Comparison of ENCODE assay signal across 8 cellular contexts in the genomic region with DNA sequence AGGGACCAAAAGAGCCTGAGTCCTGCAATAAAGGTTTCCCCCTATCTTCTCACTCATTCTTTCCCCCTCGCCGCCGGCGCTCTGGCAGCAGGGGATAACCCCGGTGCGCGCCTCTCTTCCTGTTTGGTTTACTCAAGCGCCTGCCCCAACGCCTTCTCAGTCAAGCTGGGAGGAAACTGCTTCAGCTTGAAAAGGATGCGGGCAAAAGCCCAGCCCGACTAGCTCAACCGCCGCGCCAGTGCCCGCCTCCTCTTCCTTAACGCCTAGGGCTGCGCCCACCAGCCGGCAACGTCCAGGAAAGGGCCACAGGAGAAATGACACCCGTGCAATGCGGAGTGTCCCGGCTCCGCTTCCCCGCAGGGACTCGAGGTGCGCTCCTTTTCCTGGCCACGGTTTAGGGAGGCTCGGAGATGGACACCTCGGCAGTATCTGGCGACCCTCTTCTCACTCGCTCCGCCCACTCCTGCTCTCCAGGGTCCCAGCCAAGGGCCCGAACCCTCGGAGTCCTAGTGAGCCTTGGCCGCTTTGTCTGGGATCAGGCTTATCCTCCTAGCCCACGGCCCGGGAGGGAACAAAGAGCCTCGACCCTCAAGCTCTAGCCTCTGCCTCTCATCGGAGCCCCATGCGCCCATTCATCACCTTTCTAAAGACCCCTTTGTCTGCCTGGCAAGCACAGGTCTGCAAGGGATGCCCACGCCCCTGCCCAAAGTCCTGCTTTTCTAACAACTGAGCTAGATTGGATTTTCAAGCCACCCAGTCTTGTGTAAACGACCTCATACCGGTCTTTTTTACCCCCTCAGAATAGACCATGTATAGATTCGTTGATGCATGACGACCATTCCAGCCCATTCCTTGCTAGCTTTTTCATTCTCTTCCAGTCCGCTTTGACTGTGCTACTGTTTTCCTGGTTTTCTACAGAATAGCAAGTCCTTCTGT. TPM values are rescaled to one million over a fixed set of nuclear protein-coding genes. Genes with fewer than 3 reads are reported as not detected.
DNase-seq lines count a peak whose midpoint lies in the region; ATAC-seq and TF ChIP-seq lines count a peak whose summit lies in the region.

No MANE protein-coding gene starts in this region.

- no peak for TF ChIP-seq RAD21 in SK-N-SH (IDR thresholded peaks at IDR 0.05; ENCODE audit: low read length)

- CTCF ChIA-PET in SK-N-SH (lab: Yijun Ruan, JAX) = no interaction called here

- peaks cover 37% of the 10 kb centered on the region for H3K27me3 ChIP-seq in SK-N-SH (ENCODE audit: insufficient read depth)
- H3K27me3 ChIP-seq in hepatocyte = peaks cover 10% of the 10 kb centered on the region

- H3K79me2 ChIP-seq in SK-N-SH (ENCODE audit: insufficient read depth) (no peaks in the 10 kb centered on the region), hepatocyte (no peaks in the 10 kb centered on the region)

- no peak for TF ChIP-seq EP300 in SK-N-SH (IDR thresholded peaks at IDR 0.05; ENCODE audit: borderline replicate concordance in 1 of 2, low read depth in 1 of 2, low read length in 1 of 2)

- peaks cover 42% of the 10 kb centered on the region for H3K4me1 Mint-ChIP-seq in activated naive CD8-positive, alpha-beta T cell treated with anti-CD3 and anti-CD28 coated beads for 36 hours

- H2AFZ ChIP-seq in SK-N-SH (ENCODE audit: low read depth) (peak overlapping the region; percentile 85), hepatocyte (peak overlapping the region; percentile 86)

- intact Hi-C loops in sciatic nerve (cut with DNase I) = no loop called here

- H3K36me3 ChIP-seq in SK-N-SH (replicated peaks in 1 of 2; ENCODE audit: control insufficient read depth in 1 of 2, insufficient read depth in 2 of 2, low read length in 1 of 2) (no peaks in the 10 kb centered on the region), hepatocyte (replicated peaks; ENCODE audit: insufficient read depth, low read depth) (no peaks in the 10 kb centered on the region)

- WGBS in SK-N-SH (ENCODE audit: low lambda C conversion rate) = 2% methylated on average over 33 of the region's 46 CpGs
- WGBS in hepatocyte (ENCODE audit: low lambda C conversion rate, missing lambda C conversion rate) = 3% methylated on average over 42 of the region's 46 CpGs

- H3K9me2 ChIP-seq in SK-N-SH = no peaks in the 10 kb centered on the region
- H3K9me2 ChIP-seq in hepatocyte (replicated peaks; ENCODE audit: insufficient read depth) = no peaks in the 10 kb centered on the region

- no peaks in the 10 kb centered on the region for H3K4me1 ChIP-seq in SK-N-SH (ENCODE audit: control insufficient read depth in 1 of 2, insufficient read depth in 2 of 2, low read depth in 1 of 2, low read length in 1 of 2)
- no peaks in the 10 kb centered on the region for H3K4me1 ChIP-seq in hepatocyte (ENCODE audit: insufficient read depth)

- H4K20me1 ChIP-seq in SK-N-SH (ENCODE audit: insufficient read depth) (no peaks in the 10 kb centered on the region), hepatocyte (ENCODE audit: insufficient read depth, poor library complexity, severe bottlenecking) (no peaks in the 10 kb centered on the region)

- no peaks in the 10 kb centered on the region for H3F3A ChIP-seq in SK-N-SH (replicated peaks; ENCODE audit: insufficient read depth)

- H3K27ac ChIP-seq in SK-N-SH (ENCODE audit: low read depth in 2 of 2, low read length in 1 of 2) (no peak overlapping the region), hepatocyte (peak overlapping the region; percentile 14)

- peak; percentile 91 for DNase-seq in DMS53 (lab: John Stamatoyannopoulos, UW)
- DNase-seq in Kasumi-1 (lab: John Stamatoyannopoulos, UW) = peak; percentile 98
- no peak for DNase-seq in SK-N-SH
- peak; percentile 93 for DNase-seq in activated naive CD8-positive, alpha-beta T cell treated with anti-CD3 and anti-CD28 coated beads for 36 hours
- DNase-seq in hepatocyte (ENCODE audit: low spot score) = peak; percentile 70
- DNase-seq in sciatic nerve (ENCODE audit: low spot score) = peak; percentile 84
- no peak for DNase-seq in cortex of kidney (lab: John Stamatoyannopoulos, UW)

- peak; percentile 38 for ATAC-seq in GM21529 (IDR thresholded peaks at IDR 0.05; ENCODE audit: unreplicated experiment)
- peak; percentile 66 for ATAC-seq in sciatic nerve

- POLR2A ChIA-PET in SK-N-SH (lab: Yijun Ruan, JAX) = no interaction called here

- H3K4me3 Mint-ChIP-seq in activated naive CD8-positive, alpha-beta T cell treated with anti-CD3 and anti-CD28 coated beads for 36 hours = peak overlapping the region; percentile 97

- TF ChIP-seq CTCF in SK-N-SH (IDR thresholded peaks at IDR 0.05) = no peak
- no peak for TF ChIP-seq CTCF in hepatocyte (IDR thresholded peaks at IDR 0.05; ENCODE audit: poor library complexity)

- H3K4me2 ChIP-seq in SK-N-SH (peak overlapping the region; percentile 81), hepatocyte (peak overlapping the region; percentile 93)

- no peaks in the 10 kb centered on the region for H3K27me3 Mint-ChIP-seq in activated naive CD8-positive, alpha-beta T cell treated with anti-CD3 and anti-CD28 coated beads for 36 hours

- peak overlapping the region; percentile 48 to 63 for H3K4me3 ChIP-seq in SK-N-SH (ENCODE audit: low read depth in 2 of 2, low read length in 1 of 2)
- peak overlapping the region; percentile 41 for H3K4me3 ChIP-seq in hepatocyte

- H3K9me3 Mint-ChIP-seq in activated naive CD8-positive, alpha-beta T cell treated with anti-CD3 and anti-CD28 coated beads for 36 hours = peaks cover 2% of the 10 kb centered on the region

- no peak overlapping the region for H3K9ac ChIP-seq in SK-N-SH

- H3K9me3 ChIP-seq in SK-N-SH = no peaks in the 10 kb centered on the region; the same call in 1 of the 2 replicates
- H3K9me3 ChIP-seq in hepatocyte (ENCODE audit: low read depth) = no peaks in the 10 kb centered on the region

- peak overlapping the region; percentile 99 for H3K27ac Mint-ChIP-seq in activated naive CD8-positive, alpha-beta T cell treated with anti-CD3 and anti-CD28 coated beads for 36 hours

- H3K36me3 Mint-ChIP-seq in activated naive CD8-positive, alpha-beta T cell treated with anti-CD3 and anti-CD28 coated beads for 36 hours = peaks cover 21% of the 10 kb centered on the region

TF ChIP-seq in SK-N-SH, 30 proteins besides CTCF, POLR2A, EP300 and RAD21:
- TF ChIP-seq NFIC (IDR thresholded peaks at IDR 0.05; ENCODE audit: borderline replicate concordance) = no peak
- no peak for TF ChIP-seq YY1 (IDR thresholded peaks at IDR 0.05; ENCODE audit: low read depth)
- no peak for TF ChIP-seq JUND (IDR thresholded peaks at IDR 0.05)
- TF ChIP-seq TCF12 (IDR thresholded peaks at IDR 0.05) = no peak
- TF ChIP-seq RCOR1 (IDR thresholded peaks at IDR 0.05; ENCODE audit: low read length) = no peak
- no peak for TF ChIP-seq ELF1 (IDR thresholded peaks at IDR 0.05)
- TF ChIP-seq, protein P1, sequence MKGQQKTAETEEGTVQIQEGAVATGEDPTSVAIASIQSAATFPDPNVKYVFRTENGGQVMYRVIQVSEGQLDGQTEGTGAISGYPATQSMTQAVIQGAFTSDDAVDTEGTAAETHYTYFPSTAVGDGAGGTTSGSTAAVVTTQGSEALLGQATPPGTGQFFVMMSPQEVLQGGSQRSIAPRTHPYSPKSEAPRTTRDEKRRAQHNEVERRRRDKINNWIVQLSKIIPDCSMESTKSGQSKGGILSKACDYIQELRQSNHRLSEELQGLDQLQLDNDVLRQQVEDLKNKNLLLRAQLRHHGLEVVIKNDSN (IDR thresholded peaks at IDR 0.05; ENCODE audit: borderline replicate concordance, low read depth) = no peak
- no peak for TF ChIP-seq GABPA (IDR thresholded peaks at IDR 0.05; ENCODE audit: low read depth)
- no peak for TF ChIP-seq TEAD4 (IDR thresholded peaks at IDR 0.05; ENCODE audit: borderline replicate concordance, insufficient read depth)
- TF ChIP-seq FOXM1 (IDR thresholded peaks at IDR 0.05; ENCODE audit: low read depth) = no peak
- TF ChIP-seq FOXJ3 (CRISPR knock-in tag; IDR thresholded peaks at IDR 0.05) = no peak
TF ChIP-seq in SK-N-SH: peak in this region for 0.

RNA-seq across cellular contexts. Expression of gene ST8SIA4, which starts 2.0 kb away (rescaled TPM):
- polyA plus RNA-seq in SK-N-SH (2012; rRNA removed) (0.02 TPM in 2 replicates), hepatocyte (1.8 and 3.1 TPM in 2 replicates)
- polyA plus RNA-seq in SK-N-SH (2012; cell fraction: cytosol; rRNA removed) = 0.01 and 0.03 TPM in 2 replicates
- polyA plus RNA-seq in SK-N-SH (2012; cell fraction: nucleus; rRNA removed) = 0.01 TPM in 1 of 2 replicates, not detected in the other
- 10 to 100 TPM; 14.6 to 17.3 TPM for total RNA-seq in activated naive CD8-positive, alpha-beta T cell treated with anti-CD3 and anti-CD28 coated beads for 36 hours
- total RNA-seq in hepatocyte (6.0 and 7.1 TPM in 2 replicates), sciatic nerve (17.3 TPM)

Comparison
In these comparisons a context has a peak if more than half of its experiments do, and no peak if none do; other contexts are left out.
1. DNase-seq: peak in DMS53 (single experiment), Kasumi-1 (2 of 2), activated naive CD8-positive, alpha-beta T cell treated with anti-CD3 and anti-CD28 coated beads for 36 hours (single experiment), hepatocyte (single experiment) and sciatic nerve (single experiment); none in SK-N-SH (single experiment) and cortex of kidney (single experiment).